ENCODE assay signal across 10 cellular contexts in the genomic region with DNA sequence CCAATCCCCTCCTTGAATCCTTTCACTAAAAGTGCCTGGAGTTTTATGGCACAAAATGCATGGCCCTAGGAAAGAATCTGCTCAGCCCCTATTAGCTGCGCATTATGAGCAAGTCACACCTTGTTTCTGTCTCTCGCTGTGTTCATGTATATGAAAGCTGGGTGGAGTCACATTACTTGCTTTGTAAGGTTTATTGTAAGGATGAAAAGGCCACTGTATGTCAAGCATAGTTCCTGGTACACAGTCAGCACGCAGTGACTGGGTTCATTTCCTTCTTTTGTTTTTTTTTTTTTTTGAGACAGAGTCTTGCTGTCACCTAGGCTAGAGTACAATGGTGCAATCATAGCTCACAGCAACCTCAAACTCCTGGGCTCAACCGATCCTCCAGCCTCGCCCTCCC. TPM values are rescaled to one million over a fixed set of nuclear protein-coding genes. Genes with fewer than 3 reads are reported as not detected.
A peak's percentile ranks its signal among the peaks of the same experiment; 100 is the strongest.
DNase-seq lines count a peak whose midpoint lies in the region; ATAC-seq and TF ChIP-seq lines count a peak whose summit lies in the region.
"Had no signal": no experiment of that assay in that cellular context is flagged by ENCODE, and none has a peak within 500 bp of the region (broad histone marks: within the 10 kb centered on the region; RNA-seq: fewer than 3 reads in every experiment).

No MANE protein-coding gene starts in this region.

- H3K9me3 ChIP-seq in left lung = no peaks in the 10 kb centered on the region
- H3K9me3 ChIP-seq: lower lobe of right lung had no signal

- CTCF ChIA-PET in RWPE1 (lab: Yijun Ruan, JAX) = interaction anchor here (0.6 kb wide), 1 partner anchor 39 kb away, joined by 3 read pairs; no protein-coding TSS in a partner anchor

- H3K27me3 ChIP-seq in left lung = no peaks in the 10 kb centered on the region

- H3K36me3 ChIP-seq in left lung = no peaks in the 10 kb centered on the region
- H3K36me3 ChIP-seq: lower lobe of right lung had no signal

- POLR2A ChIA-PET in RWPE1 (lab: Yijun Ruan, JAX; ENCODE audit: low non-redundant PET) = interaction anchor here (0.7 kb wide), 3 partner anchors 13 to 974 kb away, joined by 3 to 7 read pairs (median 4); partner anchors contain the start of gene SYTL1

- H3K27ac ChIP-seq in RWPE1 (peak overlapping the region; percentile 56), left lung (peak overlapping the region in 1 of 2 donors; percentile 67)
- H3K27ac ChIP-seq: lower lobe of right lung had no signal

- ATAC-seq in GM21529 (IDR thresholded peaks at IDR 0.05; ENCODE audit: unreplicated experiment) (peak; percentile 62), left lung (peak; percentile 45), omental fat pad (ENCODE audit: low FRiP score) (no peak), HG03565 (IDR thresholded peaks at IDR 0.05; ENCODE audit: unreplicated experiment) (no peak)

- intact Hi-C loops in left lung (cut with DNase I) = no loop called here

- no peak overlapping the region for H3K4me3 ChIP-seq in left lung
- H3K4me3 ChIP-seq: lower lobe of right lung had no signal

- DNase-seq in DMS153 (lab: John Stamatoyannopoulos, UW) (peak; percentile 96), RWPE1 (ENCODE audit: low spot score) (no peak), left lung (no peak), COLO829 (ENCODE audit: low spot score) (no peak), omental fat pad (ENCODE audit: low spot score) (no peak), C1 segment of cervical spinal cord (lab: John Stamatoyannopoulos, UW) (no peak)
- DNase-seq: activated T-cell treated with anti-CD3 and anti-CD28 coated beads, Interleukin-2, amount 50 U/mL, for 48 hours; lower lobe of right lung had no signal

- no peak for TF ChIP-seq CTCF in RWPE1 (conservative IDR thresholded peaks at IDR 0.05; ENCODE audit: low read depth)
- no peak for TF ChIP-seq CTCF in left lung (IDR thresholded peaks at IDR 0.05)
- no peak for TF ChIP-seq CTCF in omental fat pad (IDR thresholded peaks at IDR 0.05)

- peaks cover 0 to 14% of the 10 kb centered on the region in 2 donors for H3K4me1 ChIP-seq in left lung

RNA-seq across cellular contexts. Expression of gene SLC9A1, which starts 6.7 kb away (rescaled TPM):
- total RNA-seq in left lung (10 to 100 TPM; 47.1 to 63.8 TPM), omental fat pad (10 to 100 TPM in 2 of 4 donors, 1 to 10 TPM in 2; 6.1 to 12.0 (median 10.0) TPM)

Comparison
In these comparisons a context has a peak if more than half of its experiments do, and no peak if none do; other contexts are left out.
1. ATAC-seq: peak in GM21529 (single experiment) and left lung (single experiment); none in omental fat pad (single experiment) and HG03565 (single experiment).